8 cellular contexts compared by ENCODE assay signal in genomic region chrX:154096140-154097002, GRCh38. TPM values are rescaled to one million over a fixed set of nuclear protein-coding genes. Genes with fewer than 3 reads are reported as not detected.
DNase-seq lines count a peak whose midpoint lies in the region; ATAC-seq and TF ChIP-seq lines count a peak whose summit lies in the region.

No MANE protein-coding gene starts in this region.

- DNase-seq in HK-2 (ENCODE audit: unreplicated experiment) (peak; percentile 12), fibroblast of the aortic adventitia (ENCODE audit: low read depth) (peak; percentile 39), osteoblast (ENCODE audit: insufficient read length, low spot score, missing footprints) (peak; percentile 86)
- peak; percentile 55 for DNase-seq in activated CD8-positive, alpha-beta memory T cell treated with anti-CD3 and anti-CD28 coated beads, Interleukin-2, amount 50 U/mL, for 48 hours

- ATAC-seq in HG03571 (IDR thresholded peaks at IDR 0.05; ENCODE audit: unreplicated experiment) (no peak), GM21360 (IDR thresholded peaks at IDR 0.05; ENCODE audit: unreplicated experiment) (no peak), HG02610 (IDR thresholded peaks at IDR 0.05; ENCODE audit: unreplicated experiment) (no peak)

- H3K4me2 ChIP-seq in BLaER1 (peak overlapping the region; percentile 69), osteoblast (ENCODE audit: insufficient read depth, low read length) (peak overlapping the region; percentile 96)

- H3K4me3 ChIP-seq in BLaER1 (peak overlapping the region; percentile 71), fibroblast of the aortic adventitia (ENCODE audit: low read depth, low read length) (peak overlapping the region; percentile 72), osteoblast (ENCODE audit: insufficient read depth, low read length) (peak overlapping the region; percentile 82)

- H4K20me1 ChIP-seq in BLaER1 (peaks cover 54% of the 10 kb centered on the region), osteoblast (ENCODE audit: insufficient read depth, low read length) (peaks cover 46% of the 10 kb centered on the region)

- peaks cover 52% of the 10 kb centered on the region for H3K79me2 ChIP-seq in osteoblast (ENCODE audit: insufficient read depth, low read length)

- H3K9me3 ChIP-seq in BLaER1 (peaks cover 15% of the 10 kb centered on the region; the same call in 1 of the 2 replicates), osteoblast (ENCODE audit: low read depth, low read length) (no peaks in the 10 kb centered on the region)

- H3K36me3 ChIP-seq in BLaER1: peaks cover 5% of the 10 kb centered on the region; the same call in 1 of the 2 replicates
- no peaks in the 10 kb centered on the region for H3K36me3 ChIP-seq in osteoblast (ENCODE audit: insufficient read depth, low read length)

- no peak overlapping the region for H2AFZ ChIP-seq in osteoblast (ENCODE audit: low read length)

- H3K27me3 ChIP-seq in BLaER1 (peaks cover 73% of the 10 kb centered on the region), osteoblast (ENCODE audit: insufficient read depth, low read length) (peaks cover 14% of the 10 kb centered on the region)

- peak overlapping the region; percentile 94 for H3K27ac ChIP-seq in BLaER1
- peak overlapping the region; percentile 83 for H3K27ac ChIP-seq in osteoblast (ENCODE audit: low read depth, low read length)

- H3K4me1 ChIP-seq in BLaER1: peaks cover 43% of the 10 kb centered on the region
- H3K4me1 ChIP-seq in osteoblast (ENCODE audit: insufficient read depth, low read length): peaks cover 24% of the 10 kb centered on the region

- peak overlapping the region; percentile 86 for H3K9ac ChIP-seq in BLaER1

- TF ChIP-seq CTCF in fibroblast of the aortic adventitia (IDR thresholded peaks at IDR 0.05; ENCODE audit: insufficient read depth, low read length) (no peak), osteoblast (IDR thresholded peaks at IDR 0.05; ENCODE audit: extremely low read depth, low read depth, low read length) (no peak)

RNA-seq across cellular contexts. Expression of gene MECP2, which starts 1.1 kb away (rescaled TPM):
- 21.6 and 27.4 TPM in 2 replicates for total RNA-seq in fibroblast of the aortic adventitia (ENCODE audit: low replicate concordance)
- 31.1 and 33.3 TPM in 2 replicates for total RNA-seq in osteoblast

RNA-seq across cellular contexts. Expression of gene OPN1LW, which starts 47.7 kb away (rescaled TPM):
- total RNA-seq in fibroblast of the aortic adventitia (ENCODE audit: low replicate concordance) (not detected in 2 replicates), osteoblast (not detected in 2 replicates)

Comparison
In these comparisons a context has a peak if more than half of its experiments do, and no peak if none do; other contexts are left out.
1. DNase-seq: peak in every context shown above with its lines; median percentile 86 in osteoblast; 55 in activated CD8-positive, alpha-beta memory T cell treated with anti-CD3 and anti-CD28 coated beads, Interleukin-2, amount 50 U/mL, for 48 hours; 39 in fibroblast of the aortic adventitia; 12 in HK-2.